ENCODE assay signal across 2 cellular contexts in the genomic region with DNA sequence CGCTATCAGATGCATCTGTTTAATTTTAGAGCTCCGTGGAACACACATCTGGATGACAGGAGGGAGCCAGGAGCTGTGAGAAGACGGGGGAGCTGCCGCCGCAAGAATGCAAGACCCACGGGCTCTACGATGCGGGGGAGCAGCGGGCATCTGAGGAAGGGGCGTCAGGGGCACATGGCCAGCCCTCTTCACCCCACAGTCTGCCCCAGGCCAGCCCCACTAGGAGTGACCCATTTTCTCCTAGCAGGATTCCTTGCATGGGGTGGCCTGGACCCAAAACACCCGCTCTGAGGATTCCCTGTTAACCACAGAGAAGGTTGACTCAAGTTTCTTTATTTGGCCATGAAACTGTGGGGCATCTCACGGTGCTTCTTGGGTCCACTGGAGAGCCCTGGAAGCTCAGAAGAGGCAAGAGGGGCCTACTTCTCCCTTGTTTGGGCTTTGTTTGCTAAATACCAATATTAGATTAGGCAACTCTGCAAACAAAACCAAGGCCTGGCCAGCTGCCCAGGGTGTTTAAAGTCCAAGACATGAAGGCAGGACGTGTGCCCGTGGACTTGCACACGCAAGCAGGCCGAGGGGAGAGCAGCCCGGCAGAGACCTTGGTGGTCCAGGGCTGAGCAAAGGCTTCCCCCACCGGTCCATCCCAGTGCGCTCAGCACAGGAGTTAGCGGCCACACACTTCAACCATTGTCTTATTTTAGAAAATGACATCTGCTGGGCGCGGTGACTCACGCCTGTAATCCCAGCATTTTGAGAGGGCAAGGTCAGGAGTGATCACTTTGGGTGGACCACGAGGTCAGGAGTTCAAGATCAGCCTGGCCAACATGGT.
TF ChIP-seq lines count a peak whose summit lies in the region.

No MANE protein-coding gene starts in this region.

TF ChIP-seq in K562, 482 proteins besides CTCF, POLR2A, EP300 and RAD21 (continued from another document and continues in another):
- TF ChIP-seq, protein P1, sequence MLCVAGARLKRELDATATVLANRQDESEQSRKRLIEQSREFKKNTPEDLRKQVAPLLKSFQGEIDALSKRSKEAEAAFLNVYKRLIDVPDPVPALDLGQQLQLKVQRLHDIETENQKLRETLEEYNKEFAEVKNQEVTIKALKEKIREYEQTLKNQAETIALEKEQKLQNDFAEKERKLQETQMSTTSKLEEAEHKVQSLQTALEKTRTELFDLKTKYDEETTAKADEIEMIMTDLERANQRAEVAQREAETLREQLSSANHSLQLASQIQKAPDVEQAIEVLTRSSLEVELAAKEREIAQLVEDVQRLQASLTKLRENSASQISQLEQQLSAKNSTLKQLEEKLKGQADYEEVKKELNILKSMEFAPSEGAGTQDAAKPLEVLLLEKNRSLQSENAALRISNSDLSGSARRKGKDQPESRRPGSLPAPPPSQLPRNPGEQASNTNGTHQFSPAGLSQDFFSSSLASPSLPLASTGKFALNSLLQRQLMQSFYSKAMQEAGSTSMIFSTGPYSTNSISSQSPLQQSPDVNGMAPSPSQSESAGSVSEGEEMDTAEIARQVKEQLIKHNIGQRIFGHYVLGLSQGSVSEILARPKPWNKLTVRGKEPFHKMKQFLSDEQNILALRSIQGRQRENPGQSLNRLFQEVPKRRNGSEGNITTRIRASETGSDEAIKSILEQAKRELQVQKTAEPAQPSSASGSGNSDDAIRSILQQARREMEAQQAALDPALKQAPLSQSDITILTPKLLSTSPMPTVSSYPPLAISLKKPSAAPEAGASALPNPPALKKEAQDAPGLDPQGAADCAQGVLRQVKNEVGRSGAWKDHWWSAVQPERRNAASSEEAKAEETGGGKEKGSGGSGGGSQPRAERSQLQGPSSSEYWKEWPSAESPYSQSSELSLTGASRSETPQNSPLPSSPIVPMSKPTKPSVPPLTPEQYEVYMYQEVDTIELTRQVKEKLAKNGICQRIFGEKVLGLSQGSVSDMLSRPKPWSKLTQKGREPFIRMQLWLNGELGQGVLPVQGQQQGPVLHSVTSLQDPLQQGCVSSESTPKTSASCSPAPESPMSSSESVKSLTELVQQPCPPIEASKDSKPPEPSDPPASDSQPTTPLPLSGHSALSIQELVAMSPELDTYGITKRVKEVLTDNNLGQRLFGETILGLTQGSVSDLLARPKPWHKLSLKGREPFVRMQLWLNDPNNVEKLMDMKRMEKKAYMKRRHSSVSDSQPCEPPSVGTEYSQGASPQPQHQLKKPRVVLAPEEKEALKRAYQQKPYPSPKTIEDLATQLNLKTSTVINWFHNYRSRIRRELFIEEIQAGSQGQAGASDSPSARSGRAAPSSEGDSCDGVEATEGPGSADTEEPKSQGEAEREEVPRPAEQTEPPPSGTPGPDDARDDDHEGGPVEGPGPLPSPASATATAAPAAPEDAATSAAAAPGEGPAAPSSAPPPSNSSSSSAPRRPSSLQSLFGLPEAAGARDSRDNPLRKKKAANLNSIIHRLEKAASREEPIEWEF (CRISPR knock-in tag; IDR thresholded peaks at IDR 0.05) = 0 out of 2 replicates have a peak, but pooled peaks have one; percentile 32
- TF ChIP-seq, protein P2, sequence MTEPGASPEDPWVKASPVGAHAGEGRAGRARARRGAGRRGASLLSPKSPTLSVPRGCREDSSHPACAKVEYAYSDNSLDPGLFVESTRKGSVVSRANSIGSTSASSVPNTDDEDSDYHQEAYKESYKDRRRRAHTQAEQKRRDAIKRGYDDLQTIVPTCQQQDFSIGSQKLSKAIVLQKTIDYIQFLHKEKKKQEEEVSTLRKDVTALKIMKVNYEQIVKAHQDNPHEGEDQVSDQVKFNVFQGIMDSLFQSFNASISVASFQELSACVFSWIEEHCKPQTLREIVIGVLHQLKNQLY (CRISPR knock-in tag; conservative IDR thresholded peaks at IDR 0.05) = no peak
- TF ChIP-seq, protein P3, sequence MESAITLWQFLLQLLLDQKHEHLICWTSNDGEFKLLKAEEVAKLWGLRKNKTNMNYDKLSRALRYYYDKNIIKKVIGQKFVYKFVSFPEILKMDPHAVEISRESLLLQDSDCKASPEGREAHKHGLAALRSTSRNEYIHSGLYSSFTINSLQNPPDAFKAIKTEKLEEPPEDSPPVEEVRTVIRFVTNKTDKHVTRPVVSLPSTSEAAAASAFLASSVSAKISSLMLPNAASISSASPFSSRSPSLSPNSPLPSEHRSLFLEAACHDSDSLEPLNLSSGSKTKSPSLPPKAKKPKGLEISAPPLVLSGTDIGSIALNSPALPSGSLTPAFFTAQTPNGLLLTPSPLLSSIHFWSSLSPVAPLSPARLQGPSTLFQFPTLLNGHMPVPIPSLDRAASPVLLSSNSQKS (CRISPR knock-in tag; IDR thresholded peaks at IDR 0.05) = no peak
- TF ChIP-seq MEF2D (tag; conservative IDR thresholded peaks at IDR 0.05; ENCODE audit: low read depth) (peak; percentile 85), ZNF764 (CRISPR knock-in tag; IDR thresholded peaks at IDR 0.05; ENCODE audit: low read depth) (no peak), PYGO2 (tag; IDR thresholded peaks at IDR 0.05) (0 out of 2 replicates have a peak, but pooled peaks have one; percentile 22), ZNF589 (CRISPR knock-in tag; IDR thresholded peaks at IDR 0.05; ENCODE audit: low read depth) (peak; percentile 88; the same call in 1 of the 2 replicates), SMAD4 (CRISPR knock-in tag; conservative IDR thresholded peaks at IDR 0.05) (peak; percentile 70), MXI1 (IDR thresholded peaks at IDR 0.05; ENCODE audit: low read depth, low read length) (no peak), HDAC6 (IDR thresholded peaks at IDR 0.05; ENCODE audit: low read depth, low read length) (no peak)
- TF ChIP-seq, protein P4, sequence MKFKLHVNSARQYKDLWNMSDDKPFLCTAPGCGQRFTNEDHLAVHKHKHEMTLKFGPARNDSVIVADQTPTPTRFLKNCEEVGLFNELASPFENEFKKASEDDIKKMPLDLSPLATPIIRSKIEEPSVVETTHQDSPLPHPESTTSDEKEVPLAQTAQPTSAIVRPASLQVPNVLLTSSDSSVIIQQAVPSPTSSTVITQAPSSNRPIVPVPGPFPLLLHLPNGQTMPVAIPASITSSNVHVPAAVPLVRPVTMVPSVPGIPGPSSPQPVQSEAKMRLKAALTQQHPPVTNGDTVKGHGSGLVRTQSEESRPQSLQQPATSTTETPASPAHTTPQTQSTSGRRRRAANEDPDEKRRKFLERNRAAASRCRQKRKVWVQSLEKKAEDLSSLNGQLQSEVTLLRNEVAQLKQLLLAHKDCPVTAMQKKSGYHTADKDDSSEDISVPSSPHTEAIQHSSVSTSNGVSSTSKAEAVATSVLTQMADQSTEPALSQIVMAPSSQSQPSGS (CRISPR knock-in tag; IDR thresholded peaks at IDR 0.05) = no peak

TF ChIP-seq in HepG2, 621 proteins besides CTCF, POLR2A, EP300 and RAD21 (continued from another document and continues in another):
- TF ChIP-seq ZNF772 (CRISPR knock-in tag; IDR thresholded peaks at IDR 0.05) = peak; percentile 39; the same call in 1 of the 2 replicates
- TF ChIP-seq TEAD2 (CRISPR knock-in tag; IDR thresholded peaks at IDR 0.05) = no peak
- no peak for TF ChIP-seq SRSF9 (IDR thresholded peaks at IDR 0.05; ENCODE audit: borderline replicate concordance, insufficient read depth, low read depth, low read length, poor library complexity, severe bottlenecking)
- TF ChIP-seq, protein P5, sequence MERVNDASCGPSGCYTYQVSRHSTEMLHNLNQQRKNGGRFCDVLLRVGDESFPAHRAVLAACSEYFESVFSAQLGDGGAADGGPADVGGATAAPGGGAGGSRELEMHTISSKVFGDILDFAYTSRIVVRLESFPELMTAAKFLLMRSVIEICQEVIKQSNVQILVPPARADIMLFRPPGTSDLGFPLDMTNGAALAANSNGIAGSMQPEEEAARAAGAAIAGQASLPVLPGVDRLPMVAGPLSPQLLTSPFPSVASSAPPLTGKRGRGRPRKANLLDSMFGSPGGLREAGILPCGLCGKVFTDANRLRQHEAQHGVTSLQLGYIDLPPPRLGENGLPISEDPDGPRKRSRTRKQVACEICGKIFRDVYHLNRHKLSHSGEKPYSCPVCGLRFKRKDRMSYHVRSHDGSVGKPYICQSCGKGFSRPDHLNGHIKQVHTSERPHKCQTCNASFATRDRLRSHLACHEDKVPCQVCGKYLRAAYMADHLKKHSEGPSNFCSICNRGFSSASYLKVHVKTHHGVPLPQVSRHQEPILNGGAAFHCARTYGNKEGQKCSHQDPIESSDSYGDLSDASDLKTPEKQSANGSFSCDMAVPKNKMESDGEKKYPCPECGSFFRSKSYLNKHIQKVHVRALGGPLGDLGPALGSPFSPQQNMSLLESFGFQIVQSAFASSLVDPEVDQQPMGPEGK (CRISPR knock-in tag; IDR thresholded peaks at IDR 0.05) = peak; percentile 84
- TF ChIP-seq ZNF619 (CRISPR knock-in tag; IDR thresholded peaks at IDR 0.05) = no peak
- TF ChIP-seq, protein P6, sequence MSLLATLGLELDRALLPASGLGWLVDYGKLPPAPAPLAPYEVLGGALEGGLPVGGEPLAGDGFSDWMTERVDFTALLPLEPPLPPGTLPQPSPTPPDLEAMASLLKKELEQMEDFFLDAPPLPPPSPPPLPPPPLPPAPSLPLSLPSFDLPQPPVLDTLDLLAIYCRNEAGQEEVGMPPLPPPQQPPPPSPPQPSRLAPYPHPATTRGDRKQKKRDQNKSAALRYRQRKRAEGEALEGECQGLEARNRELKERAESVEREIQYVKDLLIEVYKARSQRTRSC (CRISPR knock-in tag; IDR thresholded peaks at IDR 0.05; ENCODE audit: low read depth) = no peak
- TF ChIP-seq ZNF549 (CRISPR knock-in tag; IDR thresholded peaks at IDR 0.05) = peak; percentile 13; the same call in 1 of the 2 replicates
- peak; percentile 89; the same call in 1 of the 2 replicates for TF ChIP-seq STAT5B (CRISPR knock-in tag; IDR thresholded peaks at IDR 0.05)
- TF ChIP-seq CCDC6 (CRISPR knock-in tag; IDR thresholded peaks at IDR 0.05) = no peak; the same call in 1 of the 2 replicates
- TF ChIP-seq ZNF263 (CRISPR knock-in tag; IDR thresholded peaks at IDR 0.05) = peak; percentile 47; the same call in 1 of the 2 replicates
- TF ChIP-seq DPF2 (CRISPR knock-in tag; IDR thresholded peaks at IDR 0.05; ENCODE audit: borderline replicate concordance, low read depth) = peak; percentile 95
- peak; percentile 91 for TF ChIP-seq TBX2 (CRISPR knock-in tag; IDR thresholded peaks at IDR 0.05; ENCODE audit: borderline replicate concordance)
- TF ChIP-seq ZNF496 (CRISPR knock-in tag; IDR thresholded peaks at IDR 0.05; ENCODE audit: insufficient replicate concordance) = no peak
- TF ChIP-seq PLRG1 (conservative IDR thresholded peaks at IDR 0.05) = no peak
- TF ChIP-seq, protein P7, sequence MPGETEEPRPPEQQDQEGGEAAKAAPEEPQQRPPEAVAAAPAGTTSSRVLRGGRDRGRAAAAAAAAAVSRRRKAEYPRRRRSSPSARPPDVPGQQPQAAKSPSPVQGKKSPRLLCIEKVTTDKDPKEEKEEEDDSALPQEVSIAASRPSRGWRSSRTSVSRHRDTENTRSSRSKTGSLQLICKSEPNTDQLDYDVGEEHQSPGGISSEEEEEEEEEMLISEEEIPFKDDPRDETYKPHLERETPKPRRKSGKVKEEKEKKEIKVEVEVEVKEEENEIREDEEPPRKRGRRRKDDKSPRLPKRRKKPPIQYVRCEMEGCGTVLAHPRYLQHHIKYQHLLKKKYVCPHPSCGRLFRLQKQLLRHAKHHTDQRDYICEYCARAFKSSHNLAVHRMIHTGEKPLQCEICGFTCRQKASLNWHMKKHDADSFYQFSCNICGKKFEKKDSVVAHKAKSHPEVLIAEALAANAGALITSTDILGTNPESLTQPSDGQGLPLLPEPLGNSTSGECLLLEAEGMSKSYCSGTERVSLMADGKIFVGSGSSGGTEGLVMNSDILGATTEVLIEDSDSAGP (CRISPR knock-in tag; IDR thresholded peaks at IDR 0.05; ENCODE audit: borderline replicate concordance) = peak; percentile 85
- TF ChIP-seq, protein P8, sequence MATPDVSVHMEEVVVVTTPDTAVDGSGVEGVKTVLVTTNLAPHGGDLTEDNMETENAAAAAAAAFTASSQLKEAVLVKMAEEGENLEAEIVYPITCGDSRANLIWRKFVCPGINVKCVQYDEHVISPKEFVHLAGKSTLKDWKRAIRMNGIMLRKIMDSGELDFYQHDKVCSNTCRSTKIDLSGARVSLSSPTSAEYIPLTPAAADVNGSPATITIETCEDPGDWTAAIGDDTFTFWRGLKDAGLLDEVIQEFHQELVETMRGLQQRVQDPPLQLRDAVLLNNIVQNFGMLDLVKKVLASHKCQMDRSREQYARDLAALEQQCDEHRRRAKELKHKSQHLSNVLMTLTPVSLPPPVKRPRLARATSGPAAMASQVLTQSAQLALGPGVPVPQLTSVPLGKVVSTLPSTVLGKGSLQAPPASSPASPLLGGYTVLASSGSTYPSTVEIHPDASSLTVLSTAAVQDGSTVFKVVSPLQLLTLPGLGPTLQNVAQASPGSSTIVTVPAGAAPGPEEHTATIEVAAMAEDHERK (CRISPR knock-in tag; IDR thresholded peaks at IDR 0.05; ENCODE audit: low read depth) = no peak
- peak; percentile 72 for TF ChIP-seq JARID2 (CRISPR knock-in tag; IDR thresholded peaks at IDR 0.05; ENCODE audit: insufficient replicate concordance)
- no peak for TF ChIP-seq SIN3B (IDR thresholded peaks at IDR 0.05; ENCODE audit: low read length)
- TF ChIP-seq RFX1 (IDR thresholded peaks at IDR 0.05) = no peak
- TF ChIP-seq ZNF850 (CRISPR knock-in tag; conservative IDR thresholded peaks at IDR 0.05) = no peak
- 0 out of 2 replicates have a peak, but pooled peaks have one; percentile 13 for TF ChIP-seq NFE2 (CRISPR knock-in tag; IDR thresholded peaks at IDR 0.05)
- TF ChIP-seq, protein P9, sequence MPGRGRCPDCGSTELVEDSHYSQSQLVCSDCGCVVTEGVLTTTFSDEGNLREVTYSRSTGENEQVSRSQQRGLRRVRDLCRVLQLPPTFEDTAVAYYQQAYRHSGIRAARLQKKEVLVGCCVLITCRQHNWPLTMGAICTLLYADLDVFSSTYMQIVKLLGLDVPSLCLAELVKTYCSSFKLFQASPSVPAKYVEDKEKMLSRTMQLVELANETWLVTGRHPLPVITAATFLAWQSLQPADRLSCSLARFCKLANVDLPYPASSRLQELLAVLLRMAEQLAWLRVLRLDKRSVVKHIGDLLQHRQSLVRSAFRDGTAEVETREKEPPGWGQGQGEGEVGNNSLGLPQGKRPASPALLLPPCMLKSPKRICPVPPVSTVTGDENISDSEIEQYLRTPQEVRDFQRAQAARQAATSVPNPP (CRISPR knock-in tag; IDR thresholded peaks at IDR 0.05) = peak; percentile 37; the same call in 1 of the 2 replicates
- TF ChIP-seq TBL1XR1 (IDR thresholded peaks at IDR 0.05; ENCODE audit: borderline replicate concordance, low read length, partially characterized antibody) = peak; percentile 91
- TF ChIP-seq ZNF230 (CRISPR knock-in tag; IDR thresholded peaks at IDR 0.05) = no peak
- TF ChIP-seq, protein P10, sequence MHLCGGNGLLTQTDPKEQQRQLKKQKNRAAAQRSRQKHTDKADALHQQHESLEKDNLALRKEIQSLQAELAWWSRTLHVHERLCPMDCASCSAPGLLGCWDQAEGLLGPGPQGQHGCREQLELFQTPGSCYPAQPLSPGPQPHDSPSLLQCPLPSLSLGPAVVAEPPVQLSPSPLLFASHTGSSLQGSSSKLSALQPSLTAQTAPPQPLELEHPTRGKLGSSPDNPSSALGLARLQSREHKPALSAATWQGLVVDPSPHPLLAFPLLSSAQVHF (CRISPR knock-in tag; IDR thresholded peaks at IDR 0.05) = no peak
- no peak; the same call in 1 of the 2 replicates for TF ChIP-seq SNAPC2 (CRISPR knock-in tag; IDR thresholded peaks at IDR 0.05)
- TF ChIP-seq RARA (CRISPR knock-in tag; IDR thresholded peaks at IDR 0.05) = peak; percentile 99
- TF ChIP-seq ASH2L (IDR thresholded peaks at IDR 0.05; ENCODE audit: insufficient read length, low read depth, low read length) = peak; percentile 67
- TF ChIP-seq HDAC6 (IDR thresholded peaks at IDR 0.05; ENCODE audit: low read depth, low read length) = no peak
- TF ChIP-seq ZNF124 (CRISPR knock-in tag; IDR thresholded peaks at IDR 0.05) = peak; percentile 92
- peak; percentile 99 for TF ChIP-seq RXRA (CRISPR knock-in tag; IDR thresholded peaks at IDR 0.05)
- TF ChIP-seq CREB1 (IDR thresholded peaks at IDR 0.05) = peak; percentile 33
- TF ChIP-seq CREB1 (CRISPR knock-in tag; IDR thresholded peaks at IDR 0.05) = peak; percentile 87
- TF ChIP-seq MAFF (IDR thresholded peaks at IDR 0.05; ENCODE audit: low read depth, low read length) = 0 out of 2 replicates have a peak, but pooled peaks have one; percentile 1
